ENCODE assay signal across 26 cellular contexts in the genomic region with DNA sequence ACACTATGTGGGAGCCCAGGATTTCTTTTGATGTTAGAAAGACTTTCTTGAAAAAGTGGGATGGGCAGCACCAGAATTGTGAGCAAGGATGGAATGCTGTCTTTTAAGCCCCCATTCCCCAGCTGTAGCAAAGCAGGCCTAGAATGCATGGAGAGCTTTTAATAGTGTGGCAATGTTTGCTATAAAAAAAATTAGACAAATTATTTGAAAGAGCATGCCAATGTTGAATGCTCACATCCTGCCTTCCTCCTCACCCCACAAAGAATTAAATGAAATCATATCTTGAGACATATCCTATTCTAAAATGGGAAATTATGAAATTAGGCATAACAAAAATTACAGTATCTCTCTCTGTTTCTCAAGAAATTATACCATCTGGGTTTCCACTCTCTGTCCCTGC.
DNase-seq lines count a peak whose midpoint lies in the region; ATAC-seq, FAIRE-seq and TF ChIP-seq lines count a peak whose summit lies in the region.
"Had no signal": no experiment of that assay in that cellular context is flagged by ENCODE, and none has a peak within 500 bp of the region (broad histone marks: within the 10 kb centered on the region; RNA-seq: fewer than 3 reads in every experiment).

No MANE protein-coding gene starts in this region.

- intact Hi-C loops in activated naive CD4-positive, alpha-beta T cell treated with anti-CD3 and anti-CD28 coated beads for 36 hours (cut with micrococcal nuclease) = no loop called here

- CTCF ChIA-PET in AG04449 (lab: Yijun Ruan, JAX) = interaction anchor here (0.9 to 7.5 kb wide), 4 partner anchors 13 to 196 kb away, joined by 3 to 74 read pairs (median 20); no protein-coding TSS in a partner anchor
- CTCF ChIA-PET in activated naive CD4-positive, alpha-beta T cell treated with anti-CD3 and anti-CD28 coated beads for 36 hours (lab: Charles Lee) = interaction anchor here (0.6 to 1.0 kb wide), 2 partner anchors 25 to 191 kb away, joined by 3 to 4 read pairs; partner anchors contain the start of gene CD59

- H3K4me2 ChIP-seq in astrocyte (ENCODE audit: low read length) = peak overlapping the region; percentile 16
- H3K4me2 ChIP-seq: BLaER1 treated with 17β-estradiol and CSF1 and Interleukin-3, amounts not matched to agents 10 nM and 100 nM had no signal

- H3K4me3 Mint-ChIP-seq in astrocyte (ENCODE audit: unreplicated experiment) = no peak overlapping the region
- no peak overlapping the region for H3K4me3 Mint-ChIP-seq in activated naive CD8-positive, alpha-beta T cell treated with anti-CD3 and anti-CD28 coated beads for 36 hours
- H3K4me3 Mint-ChIP-seq in activated naive CD4-positive, alpha-beta T cell treated with anti-CD3 and anti-CD28 coated beads for 36 hours = no peak overlapping the region
- H3K4me3 Mint-ChIP-seq: activated CD4-positive, alpha-beta memory T cell treated with anti-CD3 and anti-CD28 coated beads for 36 hours had no signal

- H3K4me3 ChIP-seq in AG04449 (ENCODE audit: low read depth, low read length) (no peak overlapping the region), astrocyte (ENCODE audit: insufficient read depth, low read depth, low read length) (no peak overlapping the region), fibroblast of pulmonary artery (replicated peaks; ENCODE audit: low read depth, low read length) (no peak overlapping the region)
- H3K4me3 ChIP-seq: BLaER1 treated with 17β-estradiol and CSF1 and Interleukin-3, amounts not matched to agents 10 nM and 100 nM; body of pancreas; coronary artery; esophagus squamous epithelium; psoas muscle; SJCRH30; skin epidermis; upper lobe of right lung had no signal

- H3K9me3 Mint-ChIP-seq in astrocyte (ENCODE audit: unreplicated experiment) = no peaks in the 10 kb centered on the region
- H3K9me3 Mint-ChIP-seq in activated naive CD8-positive, alpha-beta T cell treated with anti-CD3 and anti-CD28 coated beads for 36 hours = no peaks in the 10 kb centered on the region
- no peaks in the 10 kb centered on the region for H3K9me3 Mint-ChIP-seq in activated naive CD4-positive, alpha-beta T cell treated with anti-CD3 and anti-CD28 coated beads for 36 hours
- H3K9me3 Mint-ChIP-seq: activated CD4-positive, alpha-beta memory T cell treated with anti-CD3 and anti-CD28 coated beads for 36 hours; activated T-helper 2 cell treated with anti-CD3 and anti-CD28 coated beads, Interferon-gamma antibody, Interleukin-2, Interleukin-4, amounts not matched to agents 10 μg/mL and 5 μg/mL and 100 μg/mL, durations not matched to agents 14 hours and 24 hours and 36 hours had no signal

- no peak overlapping the region for H2AFZ ChIP-seq in astrocyte (ENCODE audit: low read depth, low read length)

- peaks cover 1% of the 10 kb centered on the region for H3K4me1 Mint-ChIP-seq in astrocyte (ENCODE audit: low read depth, unreplicated experiment)
- H3K4me1 Mint-ChIP-seq in activated naive CD8-positive, alpha-beta T cell treated with anti-CD3 and anti-CD28 coated beads for 36 hours = no peaks in the 10 kb centered on the region
- no peaks in the 10 kb centered on the region for H3K4me1 Mint-ChIP-seq in activated naive CD4-positive, alpha-beta T cell treated with anti-CD3 and anti-CD28 coated beads for 36 hours (ENCODE audit: low read depth)

- H3K27ac Mint-ChIP-seq in astrocyte (ENCODE audit: unreplicated experiment) = no peak overlapping the region
- H3K27ac Mint-ChIP-seq in activated naive CD8-positive, alpha-beta T cell treated with anti-CD3 and anti-CD28 coated beads for 36 hours = no peak overlapping the region
- no peak overlapping the region for H3K27ac Mint-ChIP-seq in activated naive CD4-positive, alpha-beta T cell treated with anti-CD3 and anti-CD28 coated beads for 36 hours
- H3K27ac Mint-ChIP-seq: activated CD4-positive, alpha-beta memory T cell treated with anti-CD3 and anti-CD28 coated beads for 36 hours; activated T-helper 2 cell treated with anti-CD3 and anti-CD28 coated beads, Interferon-gamma antibody, Interleukin-2, Interleukin-4, amounts not matched to agents 10 μg/mL and 5 μg/mL and 100 μg/mL, durations not matched to agents 14 hours and 24 hours and 36 hours had no signal

- H3K36me3 ChIP-seq in astrocyte (ENCODE audit: insufficient read depth, low read length) = peaks cover 4% of the 10 kb centered on the region
- H3K36me3 ChIP-seq: BLaER1 treated with 17β-estradiol and CSF1 and Interleukin-3, amounts not matched to agents 10 nM and 100 nM; esophagus squamous epithelium; SJCRH30; upper lobe of right lung had no signal

- TF ChIP-seq CTCF in AG04449 (IDR thresholded peaks at IDR 0.05; ENCODE audit: insufficient read depth, low read length, missing control alignments) (no peak), astrocyte (IDR thresholded peaks at IDR 0.05; ENCODE audit: insufficient read depth, low read depth, low read length) (no peak), fibroblast of pulmonary artery (IDR thresholded peaks at IDR 0.05; ENCODE audit: low read length, missing control alignments) (no peak)

- peak overlapping the region; percentile 5 for H3K27ac ChIP-seq in astrocyte (ENCODE audit: low read depth, low read length)
- H3K27ac ChIP-seq: BLaER1 treated with 17β-estradiol and CSF1 and Interleukin-3, amounts not matched to agents 10 nM and 100 nM; body of pancreas; coronary artery; esophagus squamous epithelium; psoas muscle; SJCRH30; skin epidermis; upper lobe of right lung had no signal

- H4K20me1 ChIP-seq in astrocyte (ENCODE audit: insufficient read depth, low read length) = no peaks in the 10 kb centered on the region
- H4K20me1 ChIP-seq: BLaER1 treated with 17β-estradiol and CSF1 and Interleukin-3, amounts not matched to agents 10 nM and 100 nM had no signal

- POLR2A ChIA-PET in AG04449 (lab: Yijun Ruan, JAX) = no interaction called here

- no peaks in the 10 kb centered on the region for H3K79me2 ChIP-seq in astrocyte (ENCODE audit: insufficient read depth, low read length)

- peak; percentile 40 for DNase-seq in AG04449 (ENCODE audit: low read depth, low spot score)
- peak; percentile 61 for DNase-seq in HCEC 1CT
- DNase-seq in astrocyte (ENCODE audit: low read depth) = peak; percentile 25
- DNase-seq in fibroblast of pulmonary artery (ENCODE audit: low read depth) = peak; percentile 64
- DNase-seq in activated naive CD8-positive, alpha-beta T cell treated with anti-CD3 and anti-CD28 coated beads for 36 hours = no peak
- DNase-seq in activated naive CD4-positive, alpha-beta T cell treated with anti-CD3 and anti-CD28 coated beads for 36 hours = no peak
- no peak for DNase-seq in middle frontal gyrus (ENCODE audit: extremely low spot score, low spot score)
- DNase-seq: 8988T; activated CD4-positive, alpha-beta memory T cell treated with anti-CD3 and anti-CD28 coated beads for 36 hours; body of pancreas; esophagus squamous epithelium; head of caudate nucleus; Kasumi-1; NCI-H1694; NCI-H2171 treated with DMSO at 0.1 percent for 48 hours; NCI-H526; psoas muscle; SJCRH30; T-helper 1 cell; upper lobe of right lung had no signal

- no peaks in the 10 kb centered on the region for H3K27me3 ChIP-seq in astrocyte (ENCODE audit: insufficient read depth, low read length)
- H3K27me3 ChIP-seq: BLaER1 treated with 17β-estradiol and CSF1 and Interleukin-3, amounts not matched to agents 10 nM and 100 nM; body of pancreas; SJCRH30; upper lobe of right lung had no signal

- H3K27me3 Mint-ChIP-seq in astrocyte (ENCODE audit: low read depth, unreplicated experiment) = peaks cover 1% of the 10 kb centered on the region
- H3K27me3 Mint-ChIP-seq in activated naive CD8-positive, alpha-beta T cell treated with anti-CD3 and anti-CD28 coated beads for 36 hours = peaks cover 35% of the 10 kb centered on the region
- peaks cover 21% of the 10 kb centered on the region for H3K27me3 Mint-ChIP-seq in activated naive CD4-positive, alpha-beta T cell treated with anti-CD3 and anti-CD28 coated beads for 36 hours (ENCODE audit: low read depth)

- no peaks in the 10 kb centered on the region for H3K9me3 ChIP-seq in astrocyte (ENCODE audit: insufficient read depth, low read depth, low read length)
- H3K9me3 ChIP-seq: BLaER1 treated with 17β-estradiol and CSF1 and Interleukin-3, amounts not matched to agents 10 nM and 100 nM; body of pancreas; esophagus squamous epithelium; psoas muscle; SJCRH30; upper lobe of right lung had no signal

- H3K4me1 ChIP-seq in astrocyte (ENCODE audit: insufficient read depth, low read length) = peaks cover 8% of the 10 kb centered on the region
- H3K4me1 ChIP-seq: body of pancreas, esophagus squamous epithelium, psoas muscle, SJCRH30, upper lobe of right lung had no signal

- peaks cover 27% of the 10 kb centered on the region for H3K36me3 Mint-ChIP-seq in astrocyte (ENCODE audit: low read depth, unreplicated experiment)
- no peaks in the 10 kb centered on the region for H3K36me3 Mint-ChIP-seq in activated naive CD8-positive, alpha-beta T cell treated with anti-CD3 and anti-CD28 coated beads for 36 hours
- H3K36me3 Mint-ChIP-seq in activated naive CD4-positive, alpha-beta T cell treated with anti-CD3 and anti-CD28 coated beads for 36 hours (ENCODE audit: low read depth) = no peaks in the 10 kb centered on the region
- H3K36me3 Mint-ChIP-seq: activated CD4-positive, alpha-beta memory T cell treated with anti-CD3 and anti-CD28 coated beads for 36 hours had no signal

- FAIRE-seq in astrocyte (lab: Jason Lieb, UNC) = no peak
- FAIRE-seq: RCC 7860 had no signal

- no peak for ATAC-seq in HG02571 (IDR thresholded peaks at IDR 0.05; ENCODE audit: unreplicated experiment)
- ATAC-seq: body of pancreas, psoas muscle, upper lobe of right lung had no signal

- peak overlapping the region; percentile 32 for H3K9ac ChIP-seq in astrocyte (ENCODE audit: low read length)
- H3K9ac ChIP-seq: BLaER1 treated with 17β-estradiol and CSF1 and Interleukin-3, amounts not matched to agents 10 nM and 100 nM had no signal

Comparison
In these comparisons a context has a peak if more than half of its experiments do, and no peak if none do; other contexts are left out.
1. DNase-seq: peak in AG04449 (single experiment), HCEC 1CT (single experiment), astrocyte (single experiment) and fibroblast of pulmonary artery (single experiment); none in activated naive CD8-positive, alpha-beta T cell treated with anti-CD3 and anti-CD28 coated beads for 36 hours (single experiment), activated naive CD4-positive, alpha-beta T cell treated with anti-CD3 and anti-CD28 coated beads for 36 hours (single experiment) and middle frontal gyrus (single experiment).